ENCODE assay signal across 26 cellular contexts in the genomic region with DNA sequence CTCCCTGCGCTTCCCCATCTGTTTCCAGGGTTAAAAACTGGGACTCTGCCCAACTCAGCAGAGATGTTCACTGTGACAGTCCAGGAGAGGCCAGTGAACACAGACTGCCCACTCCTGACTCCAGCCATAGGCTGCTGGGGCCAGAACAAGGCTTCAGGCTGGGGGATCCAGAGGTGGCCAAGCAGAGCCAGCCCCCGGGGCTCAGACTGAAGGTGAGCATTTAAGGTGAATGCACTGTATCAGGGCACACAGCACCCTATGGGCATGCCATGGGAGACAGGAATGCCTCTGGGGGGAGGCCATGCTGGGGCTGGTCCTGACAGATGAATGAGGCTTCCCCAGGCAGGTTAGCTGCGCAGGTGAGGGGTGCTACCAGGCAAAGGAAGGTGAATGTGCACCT.
"Had no signal": no experiment of that assay in that cellular context is flagged by ENCODE, and none has a peak within 500 bp of the region (broad histone marks: within the 10 kb centered on the region; RNA-seq: fewer than 3 reads in every experiment).

No MANE protein-coding gene starts in this region.

- H3K27me3 ChIP-seq: brain microvascular endothelial cell had no signal

- H3K4me3 ChIP-seq: coronary artery, dorsolateral prefrontal cortex had no signal

- H3K36me3 ChIP-seq: brain microvascular endothelial cell, WERI-Rb-1 had no signal

- ATAC-seq: activated CD4-positive, CD25-positive, alpha-beta regulatory T cell treated with anti-CD3 and anti-CD28 coated beads, Interleukin-2, amount 50 U/mL, for 24 hours; activated CD8-positive, alpha-beta T cell treated with anti-CD3 and anti-CD28 coated beads for 36 hours; activated T-cell treated with anti-CD3 and anti-CD28 coated beads, Interleukin-2, amount 50 U/mL, for 4 hours; esophagus mucosa; T-helper 17 cell had no signal

- FAIRE-seq: astrocyte, bronchial epithelial cell, frontal cortex had no signal

- DNase-seq: activated B cell treated with CpG ODN at 0.5 μM for 24 hours; activated CD4-positive, alpha-beta T cell treated with anti-CD3 and anti-CD28 coated beads for 48 hours; activated CD4-positive, alpha-beta T cell treated with anti-CD3 and anti-CD28 coated beads, Interleukin-2, amount 50 U/mL, for 1 hour; activated CD4-positive, alpha-beta T cell treated with anti-CD3 and anti-CD28 coated beads, Interleukin-2, amount 50 U/mL, for 48 hours; activated CD8-positive, alpha-beta memory T cell treated with anti-CD3 and anti-CD28 coated beads for 24 hours; activated CD8-positive, alpha-beta T cell treated with anti-CD3 and anti-CD28 coated beads for 36 hours; activated effector memory CD4-positive, alpha-beta T cell treated with anti-CD3 and anti-CD28 coated beads, Interleukin-2, amount 50 U/mL, for 16 hours; activated naive CD4-positive, alpha-beta T cell treated with anti-CD3 and anti-CD28 coated beads, Interleukin-2, amount 10 ng/mL, durations not matched to agents 7 days and 5 days; activated T-cell treated with anti-CD3 and anti-CD28 coated beads, Interleukin-2, amount 50 U/mL, for 4 hours; amniotic stem cell; anterior cingulate cortex; brain microvascular endothelial cell; dorsolateral prefrontal cortex; effector memory CD4-positive, alpha-beta T cell; endodermal cell; foreskin fibroblast; T-helper 1 cell; T-helper 17 cell; T1000; WERI-Rb-1 had no signal

- H3K27ac ChIP-seq: brain microvascular endothelial cell, coronary artery, dorsolateral prefrontal cortex, WERI-Rb-1 had no signal
